Comparison of ENCODE assay signal across 8 cellular contexts in the genomic region with DNA sequence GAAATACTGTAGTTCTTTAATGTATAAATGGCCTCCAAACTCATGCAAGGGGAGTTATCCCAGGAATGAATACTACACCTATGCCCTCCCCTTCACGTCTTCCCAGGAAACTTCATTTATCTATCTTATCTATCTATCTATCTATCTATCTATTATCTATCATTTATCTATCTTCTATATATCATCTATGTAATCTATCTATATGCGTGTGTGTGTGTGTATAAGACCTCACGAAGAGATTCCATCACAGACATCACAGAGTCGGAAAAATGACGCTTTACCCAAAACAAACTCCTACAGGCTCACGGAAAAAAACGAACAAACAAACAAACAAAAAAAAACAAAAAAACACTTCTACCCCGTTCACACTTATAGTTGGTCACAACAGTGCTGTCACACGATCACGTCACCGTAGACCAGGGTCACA. TPM values are rescaled to one million over a fixed set of nuclear protein-coding genes. Genes with fewer than 3 reads are reported as not detected.
A peak's percentile ranks its signal among the peaks of the same experiment; 100 is the strongest.
DNase-seq lines count a peak whose midpoint lies in the region; TF ChIP-seq lines count a peak whose summit lies in the region.

No MANE protein-coding gene starts in this region.

- no peak overlapping the region for H3K4ac ChIP-seq in neuronal stem cell (ENCODE audit: low read length)

- no peaks in the 10 kb centered on the region for H3K9me2 ChIP-seq in OCI-LY1 (ENCODE audit: low read depth, low read length)

- no peak overlapping the region for H2BK15ac ChIP-seq in neuronal stem cell (ENCODE audit: low read length)

- H3K79me1 ChIP-seq in neuronal stem cell (ENCODE audit: low read depth, low read length): peaks cover 4% of the 10 kb centered on the region

- TF ChIP-seq CTCF in C4-2B (conservative IDR thresholded peaks at IDR 0.05) (no peak), OCI-LY1 (IDR thresholded peaks at IDR 0.05; ENCODE audit: low read length) (no peak), endodermal cell (conservative IDR thresholded peaks at IDR 0.05) (no peak)

- peaks cover 18% of the 10 kb centered on the region for H3K4me1 Mint-ChIP-seq in endodermal cell

- H4K8ac ChIP-seq in neuronal stem cell (ENCODE audit: low read depth, low read length): no peak overlapping the region

- no peaks in the 10 kb centered on the region for H4K20me1 ChIP-seq in OCI-LY1 (ENCODE audit: insufficient read depth, low read length)

- H3K14ac ChIP-seq in neuronal stem cell (ENCODE audit: low read length): no peak overlapping the region

- H4K91ac ChIP-seq in neuronal stem cell (ENCODE audit: low read depth, low read length, poor library complexity): no peak overlapping the region

- no peak overlapping the region for H2BK120ac ChIP-seq in neuronal stem cell (ENCODE audit: low read depth, low read length)

- H3K4me1 ChIP-seq in OCI-LY1 (ENCODE audit: insufficient read depth, low read length, severe bottlenecking) (peaks cover 20% of the 10 kb centered on the region), endodermal cell (ENCODE audit: control insufficient read depth, insufficient read depth, low read length) (no peaks in the 10 kb centered on the region), neuronal stem cell (ENCODE audit: control insufficient read depth in 2 of 2, insufficient read depth in 1 of 2, low read depth in 1 of 2, low read length in 2 of 2) (peaks cover 3 to 6% of the 10 kb centered on the region in 2 donors)

- H3K27me3 ChIP-seq in OCI-LY1 (ENCODE audit: insufficient read depth, low read length) (no peaks in the 10 kb centered on the region), endodermal cell (ENCODE audit: control insufficient read depth, insufficient read depth, low read length, poor library complexity, severe bottlenecking) (no peaks in the 10 kb centered on the region), neuronal stem cell (ENCODE audit: control insufficient read depth in 3 of 3, insufficient read depth in 3 of 3, low read depth in 1 of 3, low read length in 3 of 3) (no peaks in the 10 kb centered on the region)

- H3K27ac ChIP-seq in C4-2B (peak overlapping the region; percentile 74), OCI-LY1 (ENCODE audit: low read depth, low read length, poor library complexity, severe bottlenecking) (no peak overlapping the region), endodermal cell (ENCODE audit: low read depth, low read length) (peak overlapping the region; percentile 81), neuronal stem cell (replicated peaks; ENCODE audit: low read length) (no peak overlapping the region)

- H3K4me2 ChIP-seq in OCI-LY1 (ENCODE audit: low read length) (peak overlapping the region; percentile 76), neuronal stem cell (ENCODE audit: insufficient read depth, low read length, poor library complexity, severe bottlenecking) (peak overlapping the region; percentile 45)

- H2AFZ ChIP-seq in OCI-LY1 (ENCODE audit: low read length) (no peak overlapping the region), neuronal stem cell (ENCODE audit: low read length) (peak overlapping the region; percentile 96)

- H2BK12ac ChIP-seq in neuronal stem cell (ENCODE audit: low read length): no peak overlapping the region

- no peak overlapping the region for H2BK5ac ChIP-seq in neuronal stem cell (ENCODE audit: low read length)

- H3K79me2 ChIP-seq in OCI-LY1 (ENCODE audit: insufficient read depth, low read length): peaks cover 27% of the 10 kb centered on the region

- H3K36me3 ChIP-seq in OCI-LY1 (ENCODE audit: insufficient read depth, low read length): peaks cover 71% of the 10 kb centered on the region
- H3K36me3 ChIP-seq in endodermal cell (ENCODE audit: control insufficient read depth, insufficient read depth, low read length): peaks cover 49% of the 10 kb centered on the region
- H3K36me3 ChIP-seq in neuronal stem cell (replicated peaks in 1 of 2; ENCODE audit: control insufficient read depth in 2 of 2, insufficient read depth in 2 of 2, low read length in 2 of 2): peaks cover 9 to 65% of the 10 kb centered on the region in 2 donors

- H3K9me3 ChIP-seq in OCI-LY1 (ENCODE audit: low read length) (peaks cover 8% of the 10 kb centered on the region), endodermal cell (ENCODE audit: control insufficient read depth, low read length) (peaks cover 54% of the 10 kb centered on the region), neuronal stem cell (replicated peaks in 1 of 2; ENCODE audit: control insufficient read depth in 2 of 2, insufficient read depth in 1 of 2, low read depth in 1 of 2, low read length in 2 of 2) (peaks cover 0 to 63% of the 10 kb centered on the region in 2 donors)

- peak overlapping the region; percentile 32 for H3K23ac ChIP-seq in neuronal stem cell (ENCODE audit: low read depth, low read length, poor library complexity)

- DNase-seq in endodermal cell (no peak), neuronal stem cell (ENCODE audit: low spot score) (no peak), AG08395 (ENCODE audit: low spot score) (no peak), NCI-H1105 treated with DMSO at 0.1 percent for 48 hours (lab: John Stamatoyannopoulos, UW) (no peak), NCI-H2029 treated with DMSO at 0.1 percent for 48 hours (lab: John Stamatoyannopoulos, UW) (no peak), NCI-H524 (lab: John Stamatoyannopoulos, UW) (no peak)

- peak overlapping the region; percentile 73 for H3K4me3 ChIP-seq in OCI-LY1 (ENCODE audit: low read depth, low read length, poor library complexity, severe bottlenecking)
- H3K4me3 ChIP-seq in endodermal cell (ENCODE audit: low read length): peak overlapping the region; percentile 94
- peak overlapping the region; percentile 71 to 99 for H3K4me3 ChIP-seq in neuronal stem cell (ENCODE audit: low read length in 2 of 2)

- H3K36me3 Mint-ChIP-seq in endodermal cell (ENCODE audit: low read depth): peaks cover 57% of the 10 kb centered on the region

- peaks cover 4% of the 10 kb centered on the region for H3K9me3 Mint-ChIP-seq in endodermal cell

- no peak overlapping the region for H2AK5ac ChIP-seq in neuronal stem cell (ENCODE audit: low read depth, low read length)

- no peaks in the 10 kb centered on the region for H3F3A ChIP-seq in OCI-LY1 (ENCODE audit: insufficient read depth, low read length)

- peak overlapping the region; percentile 85 for H3K4me3 Mint-ChIP-seq in endodermal cell

- WGBS in endodermal cell (ENCODE audit: insufficient coverage in 1 of 2, insufficient read length in 1 of 2), 2 experiments: 0 to 1% methylated on average over 4 to 9 of the region's 11 CpGs
- WGBS in neuronal stem cell (ENCODE audit: extremely low coverage in 2 of 2, insufficient read length in 2 of 2, insufficient replicate concordance in 1 of 2), 2 donors: no CpG with 5 or more reads among the region's 11 CpGs

- peak overlapping the region; percentile 81 for H3K9ac ChIP-seq in OCI-LY1 (ENCODE audit: low read length)
- peak overlapping the region; percentile 94 for H3K9ac ChIP-seq in endodermal cell (ENCODE audit: extremely low read depth, low read length, poor library complexity, severe bottlenecking)
- peak overlapping the region; percentile 96 for H3K9ac ChIP-seq in neuronal stem cell (ENCODE audit: low read depth, low read length, poor library complexity)

- peak overlapping the region; percentile 99 for H3K27ac Mint-ChIP-seq in endodermal cell

- H3K18ac ChIP-seq in neuronal stem cell (ENCODE audit: low read length): peak overlapping the region; percentile 86

- H3K27me3 Mint-ChIP-seq in endodermal cell (ENCODE audit: insufficient read depth): no peaks in the 10 kb centered on the region

RNA-seq across cellular contexts. Expression of a gene that starts 0.5 kb away (rescaled TPM):
- 10 to 100 TPM; 14.6 to 20.4 TPM for total RNA-seq in endodermal cell
- 14.7 TPM for polyA plus RNA-seq in endodermal cell (2013, experiment 1 of 2)
- 13.2 TPM for polyA plus RNA-seq in endodermal cell (2013, experiment 2 of 2)
- 16.0 TPM for polyA plus RNA-seq in neuronal stem cell (2013, experiment 1 of 2)
- polyA plus RNA-seq in neuronal stem cell (2013, experiment 2 of 2): 16.6 TPM

RNA-seq across cellular contexts. Expression of a gene that starts 32.5 kb away (rescaled TPM):
- 10 to 100 TPM; 11.1 to 13.5 TPM for total RNA-seq in endodermal cell
- polyA plus RNA-seq in endodermal cell (2013, experiment 1 of 2): 21.3 TPM
- 16.8 TPM for polyA plus RNA-seq in endodermal cell (2013, experiment 2 of 2)
- 9.3 TPM for polyA plus RNA-seq in neuronal stem cell (2013, experiment 1 of 2)
- 10.4 TPM for polyA plus RNA-seq in neuronal stem cell (2013, experiment 2 of 2)

RNA-seq across cellular contexts. Expression of a gene that starts 44.5 kb away (rescaled TPM):
- total RNA-seq in endodermal cell: 10 to 100 TPM; 47.3 to 56.3 TPM
- 33.5 TPM for polyA plus RNA-seq in endodermal cell (2013, experiment 1 of 2)
- polyA plus RNA-seq in endodermal cell (2013, experiment 2 of 2): 27.9 TPM
- 26.1 TPM for polyA plus RNA-seq in neuronal stem cell (2013, experiment 1 of 2)
- 26.0 TPM for polyA plus RNA-seq in neuronal stem cell (2013, experiment 2 of 2)

Comparison
In these comparisons a context has a peak if more than half of its experiments do, and no peak if none do; other contexts are left out.
1. H3K27ac ChIP-seq: peak in C4-2B (single experiment) and endodermal cell (single experiment); none in OCI-LY1 (single experiment) and neuronal stem cell (single experiment).
2. Peak in every context shown above with its lines, with median percentiles within 50 percentile points of each other: H3K4me3 ChIP-seq and H3K9ac ChIP-seq.